2 cellular contexts compared by ENCODE assay signal in the genomic region with DNA sequence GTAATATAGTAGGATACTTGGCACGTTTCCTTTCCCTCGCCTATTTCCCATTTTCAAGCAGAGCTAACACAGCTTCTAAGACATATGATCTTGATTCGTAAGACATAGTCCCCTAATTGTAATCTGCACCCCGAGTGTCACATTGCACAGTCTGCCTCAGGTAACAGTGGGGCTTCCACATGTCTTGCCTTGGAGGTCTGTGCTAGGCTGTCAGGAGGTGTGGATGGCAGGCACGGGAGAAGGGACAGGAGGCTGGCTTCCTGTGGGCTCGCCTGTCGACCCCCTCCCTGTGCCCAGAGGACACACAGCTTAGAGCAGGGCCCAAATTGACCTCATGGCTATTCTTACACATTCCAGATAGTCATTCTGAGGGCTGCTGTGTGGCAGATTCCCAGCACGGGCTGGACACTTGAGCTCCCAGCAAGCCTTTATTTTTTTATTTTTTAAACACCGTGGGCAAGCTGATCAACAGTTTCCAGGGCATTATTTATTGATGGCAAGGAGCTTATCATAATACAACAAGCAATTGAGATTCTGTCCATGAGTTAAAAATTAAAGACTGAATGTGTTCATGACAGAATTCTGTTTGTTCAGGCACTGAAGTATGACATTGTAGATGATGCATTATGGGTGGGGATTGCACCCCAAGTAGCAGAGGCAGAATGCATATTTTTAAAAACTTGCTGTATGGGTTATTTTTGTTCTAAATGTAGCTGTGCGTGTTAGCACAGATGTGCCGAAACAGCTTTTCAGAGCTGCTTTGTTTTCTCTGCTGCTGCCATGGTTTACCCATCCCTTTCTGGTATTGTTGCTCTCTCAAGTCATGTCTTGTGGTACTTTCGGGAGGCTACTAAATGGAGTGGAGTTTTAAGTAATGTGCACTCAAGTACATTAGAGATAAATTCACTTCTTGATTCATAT.
TF ChIP-seq lines count a peak whose summit lies in the region.

No MANE protein-coding gene starts in this region.

TF ChIP-seq in A549, 52 proteins besides CTCF, POLR2A, EP300 and RAD21 (continued from another document):
- TF ChIP-seq, protein P1, sequence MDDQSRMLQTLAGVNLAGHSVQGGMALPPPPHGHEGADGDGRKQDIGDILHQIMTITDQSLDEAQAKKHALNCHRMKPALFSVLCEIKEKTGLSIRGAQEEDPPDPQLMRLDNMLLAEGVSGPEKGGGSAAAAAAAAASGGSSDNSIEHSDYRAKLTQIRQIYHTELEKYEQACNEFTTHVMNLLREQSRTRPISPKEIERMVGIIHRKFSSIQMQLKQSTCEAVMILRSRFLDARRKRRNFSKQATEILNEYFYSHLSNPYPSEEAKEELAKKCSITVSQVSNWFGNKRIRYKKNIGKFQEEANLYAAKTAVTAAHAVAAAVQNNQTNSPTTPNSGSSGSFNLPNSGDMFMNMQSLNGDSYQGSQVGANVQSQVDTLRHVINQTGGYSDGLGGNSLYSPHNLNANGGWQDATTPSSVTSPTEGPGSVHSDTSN (IDR thresholded peaks at IDR 0.05): no peak
- TF ChIP-seq FOSB (CRISPR knock-in tag; IDR thresholded peaks at IDR 0.05): no peak

TF ChIP-seq in GM23338, 12 proteins besides CTCF, POLR2A, EP300 and RAD21:
- TF ChIP-seq, protein P2, sequence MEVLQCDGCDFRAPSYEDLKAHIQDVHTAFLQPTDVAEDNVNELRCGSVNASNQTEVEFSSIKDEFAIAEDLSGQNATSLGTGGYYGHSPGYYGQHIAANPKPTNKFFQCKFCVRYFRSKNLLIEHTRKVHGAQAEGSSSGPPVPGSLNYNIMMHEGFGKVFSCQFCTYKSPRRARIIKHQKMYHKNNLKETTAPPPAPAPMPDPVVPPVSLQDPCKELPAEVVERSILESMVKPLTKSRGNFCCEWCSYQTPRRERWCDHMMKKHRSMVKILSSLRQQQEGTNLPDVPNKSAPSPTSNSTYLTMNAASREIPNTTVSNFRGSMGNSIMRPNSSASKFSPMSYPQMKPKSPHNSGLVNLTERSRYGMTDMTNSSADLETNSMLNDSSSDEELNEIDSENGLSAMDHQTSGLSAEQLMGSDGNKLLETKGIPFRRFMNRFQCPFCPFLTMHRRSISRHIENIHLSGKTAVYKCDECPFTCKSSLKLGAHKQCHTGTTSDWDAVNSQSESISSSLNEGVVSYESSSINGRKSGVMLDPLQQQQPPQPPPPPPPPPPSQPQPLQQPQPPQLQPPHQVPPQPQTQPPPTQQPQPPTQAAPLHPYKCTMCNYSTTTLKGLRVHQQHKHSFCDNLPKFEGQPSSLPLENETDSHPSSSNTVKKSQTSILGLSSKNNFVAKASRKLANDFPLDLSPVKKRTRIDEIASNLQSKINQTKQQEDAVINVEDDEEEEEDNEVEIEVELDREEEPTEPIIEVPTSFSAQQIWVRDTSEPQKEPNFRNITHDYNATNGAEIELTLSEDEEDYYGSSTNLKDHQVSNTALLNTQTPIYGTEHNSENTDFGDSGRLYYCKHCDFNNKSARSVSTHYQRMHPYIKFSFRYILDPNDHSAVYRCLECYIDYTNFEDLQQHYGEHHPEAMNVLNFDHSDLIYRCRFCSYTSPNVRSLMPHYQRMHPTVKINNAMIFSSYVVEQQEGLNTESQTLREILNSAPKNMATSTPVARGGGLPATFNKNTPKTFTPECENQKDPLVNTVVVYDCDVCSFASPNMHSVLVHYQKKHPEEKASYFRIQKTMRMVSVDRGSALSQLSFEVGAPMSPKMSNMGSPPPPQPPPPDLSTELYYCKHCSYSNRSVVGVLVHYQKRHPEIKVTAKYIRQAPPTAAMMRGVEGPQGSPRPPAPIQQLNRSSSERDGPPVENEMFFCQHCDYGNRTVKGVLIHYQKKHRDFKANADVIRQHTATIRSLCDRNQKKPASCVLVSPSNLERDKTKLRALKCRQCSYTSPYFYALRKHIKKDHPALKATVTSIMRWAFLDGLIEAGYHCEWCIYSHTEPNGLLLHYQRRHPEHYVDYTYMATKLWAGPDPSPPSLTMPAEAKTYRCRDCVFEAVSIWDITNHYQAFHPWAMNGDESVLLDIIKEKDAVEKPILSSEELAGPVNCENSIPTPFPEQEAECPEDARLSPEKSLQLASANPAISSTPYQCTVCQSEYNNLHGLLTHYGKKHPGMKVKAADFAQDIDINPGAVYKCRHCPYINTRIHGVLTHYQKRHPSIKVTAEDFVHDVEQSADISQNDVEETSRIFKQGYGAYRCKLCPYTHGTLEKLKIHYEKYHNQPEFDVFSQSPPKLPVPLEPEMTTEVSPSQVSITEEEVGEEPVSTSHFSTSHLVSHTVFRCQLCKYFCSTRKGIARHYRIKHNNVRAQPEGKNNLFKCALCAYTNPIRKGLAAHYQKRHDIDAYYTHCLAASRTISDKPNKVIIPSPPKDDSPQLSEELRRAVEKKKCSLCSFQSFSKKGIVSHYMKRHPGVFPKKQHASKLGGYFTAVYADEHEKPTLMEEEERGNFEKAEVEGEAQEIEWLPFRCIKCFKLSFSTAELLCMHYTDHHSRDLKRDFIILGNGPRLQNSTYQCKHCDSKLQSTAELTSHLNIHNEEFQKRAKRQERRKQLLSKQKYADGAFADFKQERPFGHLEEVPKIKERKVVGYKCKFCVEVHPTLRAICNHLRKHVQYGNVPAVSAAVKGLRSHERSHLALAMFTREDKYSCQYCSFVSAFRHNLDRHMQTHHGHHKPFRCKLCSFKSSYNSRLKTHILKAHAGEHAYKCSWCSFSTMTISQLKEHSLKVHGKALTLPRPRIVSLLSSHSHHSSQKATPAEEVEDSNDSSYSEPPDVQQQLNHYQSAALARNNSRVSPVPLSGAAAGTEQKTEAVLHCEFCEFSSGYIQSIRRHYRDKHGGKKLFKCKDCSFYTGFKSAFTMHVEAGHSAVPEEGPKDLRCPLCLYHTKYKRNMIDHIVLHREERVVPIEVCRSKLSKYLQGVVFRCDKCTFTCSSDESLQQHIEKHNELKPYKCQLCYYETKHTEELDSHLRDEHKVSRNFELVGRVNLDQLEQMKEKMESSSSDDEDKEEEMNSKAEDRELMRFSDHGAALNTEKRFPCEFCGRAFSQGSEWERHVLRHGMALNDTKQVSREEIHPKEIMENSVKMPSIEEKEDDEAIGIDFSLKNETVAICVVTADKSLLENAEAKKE (CRISPR knock-in tag; IDR thresholded peaks at IDR 0.05): no peak
- no peak for TF ChIP-seq STAT1 (IDR thresholded peaks at IDR 0.05; ENCODE audit: unreplicated experiment)
- TF ChIP-seq EZH2phosphoT487 (IDR thresholded peaks at IDR 0.05; ENCODE audit: unreplicated experiment): no peak
- TF ChIP-seq, protein P3, sequence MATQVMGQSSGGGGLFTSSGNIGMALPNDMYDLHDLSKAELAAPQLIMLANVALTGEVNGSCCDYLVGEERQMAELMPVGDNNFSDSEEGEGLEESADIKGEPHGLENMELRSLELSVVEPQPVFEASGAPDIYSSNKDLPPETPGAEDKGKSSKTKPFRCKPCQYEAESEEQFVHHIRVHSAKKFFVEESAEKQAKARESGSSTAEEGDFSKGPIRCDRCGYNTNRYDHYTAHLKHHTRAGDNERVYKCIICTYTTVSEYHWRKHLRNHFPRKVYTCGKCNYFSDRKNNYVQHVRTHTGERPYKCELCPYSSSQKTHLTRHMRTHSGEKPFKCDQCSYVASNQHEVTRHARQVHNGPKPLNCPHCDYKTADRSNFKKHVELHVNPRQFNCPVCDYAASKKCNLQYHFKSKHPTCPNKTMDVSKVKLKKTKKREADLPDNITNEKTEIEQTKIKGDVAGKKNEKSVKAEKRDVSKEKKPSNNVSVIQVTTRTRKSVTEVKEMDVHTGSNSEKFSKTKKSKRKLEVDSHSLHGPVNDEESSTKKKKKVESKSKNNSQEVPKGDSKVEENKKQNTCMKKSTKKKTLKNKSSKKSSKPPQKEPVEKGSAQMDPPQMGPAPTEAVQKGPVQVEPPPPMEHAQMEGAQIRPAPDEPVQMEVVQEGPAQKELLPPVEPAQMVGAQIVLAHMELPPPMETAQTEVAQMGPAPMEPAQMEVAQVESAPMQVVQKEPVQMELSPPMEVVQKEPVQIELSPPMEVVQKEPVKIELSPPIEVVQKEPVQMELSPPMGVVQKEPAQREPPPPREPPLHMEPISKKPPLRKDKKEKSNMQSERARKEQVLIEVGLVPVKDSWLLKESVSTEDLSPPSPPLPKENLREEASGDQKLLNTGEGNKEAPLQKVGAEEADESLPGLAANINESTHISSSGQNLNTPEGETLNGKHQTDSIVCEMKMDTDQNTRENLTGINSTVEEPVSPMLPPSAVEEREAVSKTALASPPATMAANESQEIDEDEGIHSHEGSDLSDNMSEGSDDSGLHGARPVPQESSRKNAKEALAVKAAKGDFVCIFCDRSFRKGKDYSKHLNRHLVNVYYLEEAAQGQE (IDR thresholded peaks at IDR 0.05; ENCODE audit: unreplicated experiment): no peak
- no peak for TF ChIP-seq JUNB (IDR thresholded peaks at IDR 0.05; ENCODE audit: unreplicated experiment)
- TF ChIP-seq EZH2 (IDR thresholded peaks at IDR 0.05; ENCODE audit: low read depth, unreplicated experiment): no peak
- no peak for TF ChIP-seq CREB1 (CRISPR knock-in tag; IDR thresholded peaks at IDR 0.05; ENCODE audit: low read depth)
- TF ChIP-seq ZNF331 (CRISPR knock-in tag; IDR thresholded peaks at IDR 0.05; ENCODE audit: low read depth): no peak
- TF ChIP-seq, protein P4, sequence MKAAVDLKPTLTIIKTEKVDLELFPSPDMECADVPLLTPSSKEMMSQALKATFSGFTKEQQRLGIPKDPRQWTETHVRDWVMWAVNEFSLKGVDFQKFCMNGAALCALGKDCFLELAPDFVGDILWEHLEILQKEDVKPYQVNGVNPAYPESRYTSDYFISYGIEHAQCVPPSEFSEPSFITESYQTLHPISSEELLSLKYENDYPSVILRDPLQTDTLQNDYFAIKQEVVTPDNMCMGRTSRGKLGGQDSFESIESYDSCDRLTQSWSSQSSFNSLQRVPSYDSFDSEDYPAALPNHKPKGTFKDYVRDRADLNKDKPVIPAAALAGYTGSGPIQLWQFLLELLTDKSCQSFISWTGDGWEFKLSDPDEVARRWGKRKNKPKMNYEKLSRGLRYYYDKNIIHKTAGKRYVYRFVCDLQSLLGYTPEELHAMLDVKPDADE (IDR thresholded peaks at IDR 0.05): no peak
- TF ChIP-seq ZNF114 (CRISPR knock-in tag; IDR thresholded peaks at IDR 0.05): no peak
